In the genomic region with DNA sequence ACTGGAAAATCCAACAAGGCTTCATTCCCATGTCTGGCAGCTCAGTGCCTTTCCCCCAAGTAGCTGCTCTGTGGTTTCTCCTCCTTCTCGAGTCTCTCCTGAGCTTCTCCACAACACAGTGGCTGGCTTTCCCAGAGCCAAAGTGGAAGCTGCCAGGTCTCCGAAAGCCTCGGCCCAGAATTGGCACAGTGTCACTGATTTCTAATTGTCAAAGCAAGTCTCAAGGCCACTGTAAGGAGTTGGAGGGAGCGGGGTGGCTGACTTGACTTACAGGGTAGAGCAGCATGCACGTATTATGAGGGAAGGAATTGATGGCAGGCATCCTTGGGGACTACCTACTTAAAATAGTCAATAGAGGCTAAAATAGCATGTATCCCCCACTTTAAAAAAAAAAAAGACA, we compare ENCODE assay signal across 6 cellular contexts. TPM values are rescaled to one million over a fixed set of nuclear protein-coding genes. Genes with fewer than 3 reads are reported as not detected.
"Had no signal": no experiment of that assay in that cellular context is flagged by ENCODE, and none has a peak within 500 bp of the region (broad histone marks: within the 10 kb centered on the region; RNA-seq: fewer than 3 reads in every experiment).

No MANE protein-coding gene starts in this region.

- FAIRE-seq: HepG2 had no signal

- H3K27ac ChIP-seq: HL-60 had no signal

- H2AFZ ChIP-seq: GM23338 had no signal

- H3K9me3 ChIP-seq: HAP-1 had no signal

- H3K36me3 ChIP-seq: HAP-1 had no signal

- H3K4me3 ChIP-seq: GM23338, HAP-1 had no signal

- H3K4me2 ChIP-seq: GM23338 had no signal

- DNase-seq: H7, HFFc6 had no signal

RNA-seq across cellular contexts. Expression of a gene that starts 6.7 kb away (rescaled TPM):
- total RNA-seq: HFFc6 had no signal
